ENCODE assay signal across 24 cellular contexts in the genomic region with DNA sequence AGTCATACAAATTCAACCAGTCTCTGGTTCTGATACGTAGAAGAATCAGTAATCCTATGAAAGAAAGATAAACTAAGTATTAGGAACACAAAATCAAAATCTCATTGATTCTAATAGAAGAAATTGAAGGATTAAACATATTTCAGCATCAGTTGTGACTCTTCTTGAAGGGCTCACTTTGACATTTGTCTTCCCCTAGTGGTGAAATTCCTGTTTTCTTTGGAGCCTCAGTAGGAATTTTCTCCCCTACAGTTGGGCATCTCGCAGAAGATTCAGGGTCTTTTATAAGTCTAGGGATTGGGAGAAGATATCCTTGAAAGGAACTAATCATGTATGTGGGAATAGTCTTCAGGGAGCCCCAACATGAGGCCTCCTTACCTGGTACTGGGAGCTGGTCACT. TPM values are rescaled to one million over a fixed set of nuclear protein-coding genes. Genes with fewer than 3 reads are reported as not detected.
A peak's percentile ranks its signal among the peaks of the same experiment; 100 is the strongest.
DNase-seq lines count a peak whose midpoint lies in the region; ATAC-seq, FAIRE-seq and TF ChIP-seq lines count a peak whose summit lies in the region.
"Had no signal": no experiment of that assay in that cellular context is flagged by ENCODE, and none has a peak within 500 bp of the region (broad histone marks: within the 10 kb centered on the region; RNA-seq: fewer than 3 reads in every experiment).

No MANE protein-coding gene starts in this region.

- no peak for TF ChIP-seq RAD21 in HepG2 (CRISPR knock-in tag; IDR thresholded peaks at IDR 0.05)

- no peak for TF ChIP-seq POLR2A in HepG2 (IDR thresholded peaks at IDR 0.05; ENCODE audit: insufficient read depth in 1 of 2, low read depth in 2 of 2, low read length in 2 of 2)

- no peak overlapping the region for H2AFZ ChIP-seq in HepG2 (ENCODE audit: low read length)

- ATAC-seq in HepG2: peak; percentile 46; the same call in 1 of the 3 replicates
- ATAC-seq in HG02970 (IDR thresholded peaks at IDR 0.05; ENCODE audit: low FRiP score, unreplicated experiment): no peak
- no peak for ATAC-seq in HG02610 (IDR thresholded peaks at IDR 0.05; ENCODE audit: unreplicated experiment)
- ATAC-seq: left lobe of liver, sciatic nerve had no signal

- H3K27me3 ChIP-seq in H7 (ENCODE audit: control insufficient read depth, insufficient read depth, low read length): no peaks in the 10 kb centered on the region
- H3K27me3 ChIP-seq in HepG2 (ENCODE audit: control insufficient read depth in 1 of 2, insufficient read depth in 2 of 2, low read length in 2 of 2): peaks cover 0 to 5% of the 10 kb centered on the region in 2 experiments; a peak in 1 of 5 replicates
- H3K27me3 ChIP-seq: breast epithelium had no signal

- peaks cover 12% of the 10 kb centered on the region for H3K9me3 Mint-ChIP-seq in chondrocyte (ENCODE audit: low read depth)

- POLR2A ChIA-PET in HepG2 (lab: Yijun Ruan, JAX): no interaction called here

- H3K4me2 ChIP-seq in HepG2 (ENCODE audit: low read depth, low read length): no peak overlapping the region

- DNase-seq in H7 (peak; percentile 29), chondrocyte (ENCODE audit: low spot score) (no peak), HepG2 (ENCODE audit: low spot score) (no peak), foreskin melanocyte (no peak), NCI-H2029 treated with DMSO at 0.1 percent for 48 hours (lab: John Stamatoyannopoulos, UW) (no peak)
- DNase-seq: activated CD4-positive, alpha-beta memory T cell treated with anti-CD3 and anti-CD28 coated beads for 36 hours; activated naive CD8-positive, alpha-beta T cell treated with anti-CD3 and anti-CD28 coated beads for 36 hours; activated T-cell treated with anti-CD3 and anti-CD28 coated beads, Interleukin-2, amount 50 U/mL, for 1 hour; GDM1; IMR-90; NCI-H1930; NCI-H526; stimulated activated CD4-positive, alpha-beta T cell treated with anti-CD3 and anti-CD28 coated beads, Interleukin-2, amount 100 ng/mL, for 24 hours; T-helper 1 cell had no signal

- no peak overlapping the region for H3K27ac Mint-ChIP-seq in chondrocyte (ENCODE audit: unreplicated experiment)
- H3K27ac Mint-ChIP-seq: activated CD4-positive, alpha-beta memory T cell treated with anti-CD3 and anti-CD28 coated beads for 36 hours; activated naive CD8-positive, alpha-beta T cell treated with anti-CD3 and anti-CD28 coated beads for 36 hours had no signal

- CTCF ChIA-PET in HepG2 (lab: Yijun Ruan, JAX; ENCODE audit: low intra/inter-chr PET ratio, low total read pairs): no interaction called here

- no peaks in the 10 kb centered on the region for H3K9me3 ChIP-seq in HepG2 (ENCODE audit: low read length)

- H3K9ac ChIP-seq in HepG2 (ENCODE audit: insufficient read depth, low read depth, low read length): no peak overlapping the region

- H3K27me3 Mint-ChIP-seq in chondrocyte (ENCODE audit: low read depth): peaks cover 9% of the 10 kb centered on the region
- H3K27me3 Mint-ChIP-seq: activated naive CD8-positive, alpha-beta T cell treated with anti-CD3 and anti-CD28 coated beads for 36 hours had no signal

- H3K79me2 ChIP-seq in HepG2 (ENCODE audit: insufficient read depth, low read length): no peaks in the 10 kb centered on the region

- no peak overlapping the region for H3K27ac ChIP-seq in 22Rv1
- H3K27ac ChIP-seq in HepG2 (ENCODE audit: extremely low read length, insufficient read depth, low read length): no peak overlapping the region
- H3K27ac ChIP-seq: breast epithelium had no signal

- in situ Hi-C loops in HepG2 (cut with HindIII; ENCODE audit: extremely low pct_ligation_motif_present, low pct_unique_long_range_greater_than_20kb): no loop called here

- WGBS in HepG2 (ENCODE audit: low lambda C conversion rate): 11% methylated on average over 2 of the region's 2 CpGs

- H3K4me1 Mint-ChIP-seq in chondrocyte (ENCODE audit: low read depth): no peaks in the 10 kb centered on the region
- H3K4me1 Mint-ChIP-seq: activated naive CD8-positive, alpha-beta T cell treated with anti-CD3 and anti-CD28 coated beads for 36 hours had no signal

- no peak overlapping the region for H3K4me3 ChIP-seq in H7 (ENCODE audit: insufficient read depth, low read depth, low read length)
- no peak overlapping the region for H3K4me3 ChIP-seq in HepG2 (replicated peaks in 1 of 3; ENCODE audit: insufficient read depth in 1 of 3, low read depth in 2 of 3, low read length in 3 of 3)
- H3K4me3 ChIP-seq: breast epithelium had no signal

- no peaks in the 10 kb centered on the region for H4K20me1 ChIP-seq in HepG2 (ENCODE audit: insufficient read depth, low read length)

- H3K36me3 ChIP-seq in H7 (replicated peaks; ENCODE audit: control insufficient read depth, insufficient read depth, low read length) (no peaks in the 10 kb centered on the region), HepG2 (replicated peaks in 1 of 2; ENCODE audit: control insufficient read depth in 1 of 2, insufficient read depth in 2 of 2, low read length in 2 of 2) (no peaks in the 10 kb centered on the region)
- H3K36me3 ChIP-seq: breast epithelium had no signal

- BruUV-seq in HepG2 (replicated peaks; lab: Mats Ljungman, UMichigan): no TSS peak

- FAIRE-seq in HepG2 (lab: Jason Lieb, UNC): no peak
- FAIRE-seq: GM12891 had no signal

- intact Hi-C loops in HepG2 (cut with micrococcal nuclease; ENCODE audit: unreplicated experiment): loop anchor here (1.0 kb wide), 1 partner anchor 47 kb away; no protein-coding TSS in a partner anchor

- no peak for TF ChIP-seq EP300 in HepG2 (IDR thresholded peaks at IDR 0.05; ENCODE audit: low read depth in 2 of 2, low read length in 2 of 2)
- no peak for TF ChIP-seq EP300 in HepG2 (CRISPR knock-in tag; IDR thresholded peaks at IDR 0.05; ENCODE audit: borderline replicate concordance)

- TF ChIP-seq CTCF in 22Rv1 (IDR thresholded peaks at IDR 0.05) (peak; percentile 17; the same call in 1 of the 2 replicates), chondrocyte (IDR thresholded peaks at IDR 0.05) (peak; percentile 47), HepG2 (CRISPR knock-in tag; IDR thresholded peaks at IDR 0.05) (peak; percentile 27; the same call in 1 of the 2 replicates)

- H3K4me3 Mint-ChIP-seq in chondrocyte (ENCODE audit: unreplicated experiment): no peak overlapping the region
- H3K4me3 Mint-ChIP-seq: activated CD4-positive, alpha-beta memory T cell treated with anti-CD3 and anti-CD28 coated beads for 36 hours; activated naive CD8-positive, alpha-beta T cell treated with anti-CD3 and anti-CD28 coated beads for 36 hours had no signal

- H3K36me3 Mint-ChIP-seq in chondrocyte (ENCODE audit: low read depth): no peaks in the 10 kb centered on the region
- H3K36me3 Mint-ChIP-seq: activated CD4-positive, alpha-beta memory T cell treated with anti-CD3 and anti-CD28 coated beads for 36 hours; activated naive CD8-positive, alpha-beta T cell treated with anti-CD3 and anti-CD28 coated beads for 36 hours had no signal

- peaks cover under 1% of the 10 kb centered on the region for H3K4me1 ChIP-seq in HepG2 (ENCODE audit: insufficient read depth, low read length)
- H3K4me1 ChIP-seq: breast epithelium had no signal

RNA-seq across cellular contexts. Expression of gene CRYGB, which starts 2.8 kb away (rescaled TPM):
- total RNA-seq in H7 (2014; rRNA removed; shearing (Covaris generic)): 0.94 TPM in 1 of 2 replicates, not detected in the other
- total RNA-seq in chondrocyte: not detected in 3 replicates
- total RNA-seq in HepG2 (2016; rRNA removed; fragmentation: Illumina TruSeq; extraction: Trizol): not detected in 2 replicates
- not detected in 2 replicates for total RNA-seq in HepG2 (2016; cell fraction: cytosol; rRNA removed; fragmentation: Illumina TruSeq; extraction: Trizol; ENCODE audit: low read depth)
- total RNA-seq in HepG2 (2016; cell fraction: insoluble cytoplasmic fraction; rRNA removed; fragmentation: Illumina TruSeq; extraction: Trizol): not detected in 2 replicates
- not detected in 2 replicates for total RNA-seq in HepG2 (2016; cell fraction: membrane; rRNA removed; fragmentation: Illumina TruSeq; extraction: Trizol)
- total RNA-seq in HepG2 (2016; cell fraction: nucleus; rRNA removed; fragmentation: Illumina TruSeq; extraction: Trizol): not detected in 2 replicates
- polyA plus RNA-seq in HepG2 (2011; rRNA removed): not detected in 2 replicates
- not detected in 2 replicates for polyA plus RNA-seq in HepG2 (2011; cell fraction: cytosol; rRNA removed)
- polyA plus RNA-seq in HepG2 (2011; cell fraction: nucleus; rRNA removed): not detected in 2 replicates
- not detected in 2 replicates for polyA plus RNA-seq in HepG2 (2012)
- polyA plus RNA-seq in HepG2 (2016; cell fraction: cytosol; fragmentation: Illumina TruSeq; extraction: Trizol; ENCODE audit: low read depth): not detected in 2 replicates
- polyA plus RNA-seq in HepG2 (2016; cell fraction: insoluble cytoplasmic fraction; fragmentation: Illumina TruSeq; extraction: Trizol; ENCODE audit: low read depth): not detected in 2 replicates
- not detected in 2 replicates for polyA plus RNA-seq in HepG2 (2016; cell fraction: membrane; fragmentation: Illumina TruSeq; extraction: Trizol; ENCODE audit: low read depth)
- polyA plus RNA-seq in HepG2 (2016; cell fraction: nucleus; fragmentation: Illumina TruSeq; extraction: Trizol; ENCODE audit: insufficient read depth, low read depth): not detected in 2 replicates
- polyA minus RNA-seq in HepG2 (2011; rRNA and poly(A)+ RNA removed; ENCODE audit: low replicate concordance): not detected in 2 replicates
- not detected in 2 replicates for polyA minus RNA-seq in HepG2 (2011; cell fraction: cytosol; rRNA and poly(A)+ RNA removed)
- not detected in 2 replicates for polyA minus RNA-seq in HepG2 (2011; cell fraction: nucleus; rRNA and poly(A)+ RNA removed)
- total RNA-seq: activated CD4-positive, alpha-beta memory T cell treated with anti-CD3 and anti-CD28 coated beads for 36 hours; activated naive CD8-positive, alpha-beta T cell treated with anti-CD3 and anti-CD28 coated beads for 36 hours; breast epithelium; fibroblast of lung; IMR-90; left lobe of liver; mononuclear cell; sciatic nerve; urinary bladder had no signal
- polyA plus RNA-seq: fibroblast of lung, IMR-90, urinary bladder had no signal

RNA-seq across cellular contexts. Expression of gene CRYGA, which starts 14.6 kb away (rescaled TPM):
- not detected in 2 replicates for total RNA-seq in H7 (2014; rRNA removed; shearing (Covaris generic))
- not detected in 3 replicates for total RNA-seq in chondrocyte
- total RNA-seq in HepG2 (2016; rRNA removed; fragmentation: Illumina TruSeq; extraction: Trizol): not detected in 2 replicates
- total RNA-seq in HepG2 (2016; cell fraction: cytosol; rRNA removed; fragmentation: Illumina TruSeq; extraction: Trizol; ENCODE audit: low read depth): not detected in 2 replicates
- not detected in 2 replicates for total RNA-seq in HepG2 (2016; cell fraction: insoluble cytoplasmic fraction; rRNA removed; fragmentation: Illumina TruSeq; extraction: Trizol)
- total RNA-seq in HepG2 (2016; cell fraction: membrane; rRNA removed; fragmentation: Illumina TruSeq; extraction: Trizol): not detected in 2 replicates
- not detected in 2 replicates for total RNA-seq in HepG2 (2016; cell fraction: nucleus; rRNA removed; fragmentation: Illumina TruSeq; extraction: Trizol)
- polyA plus RNA-seq in HepG2 (2011; rRNA removed): not detected in 2 replicates
- not detected in 2 replicates for polyA plus RNA-seq in HepG2 (2011; cell fraction: cytosol; rRNA removed)
- not detected in 2 replicates for polyA plus RNA-seq in HepG2 (2011; cell fraction: nucleus; rRNA removed)
- not detected in 2 replicates for polyA plus RNA-seq in HepG2 (2012)
- polyA plus RNA-seq in HepG2 (2016; cell fraction: cytosol; fragmentation: Illumina TruSeq; extraction: Trizol; ENCODE audit: low read depth): not detected in 2 replicates
- polyA plus RNA-seq in HepG2 (2016; cell fraction: insoluble cytoplasmic fraction; fragmentation: Illumina TruSeq; extraction: Trizol; ENCODE audit: low read depth): not detected in 2 replicates
- polyA plus RNA-seq in HepG2 (2016; cell fraction: membrane; fragmentation: Illumina TruSeq; extraction: Trizol; ENCODE audit: low read depth): not detected in 2 replicates
- polyA plus RNA-seq in HepG2 (2016; cell fraction: nucleus; fragmentation: Illumina TruSeq; extraction: Trizol; ENCODE audit: insufficient read depth, low read depth): not detected in 2 replicates
- not detected in 2 replicates for polyA minus RNA-seq in HepG2 (2011; rRNA and poly(A)+ RNA removed; ENCODE audit: low replicate concordance)
- polyA minus RNA-seq in HepG2 (2011; cell fraction: cytosol; rRNA and poly(A)+ RNA removed): not detected in 2 replicates
- polyA minus RNA-seq in HepG2 (2011; cell fraction: nucleus; rRNA and poly(A)+ RNA removed): not detected in 2 replicates
- total RNA-seq: activated CD4-positive, alpha-beta memory T cell treated with anti-CD3 and anti-CD28 coated beads for 36 hours; activated naive CD8-positive, alpha-beta T cell treated with anti-CD3 and anti-CD28 coated beads for 36 hours; breast epithelium; fibroblast of lung; IMR-90; left lobe of liver; mononuclear cell; sciatic nerve; urinary bladder had no signal
- polyA plus RNA-seq: fibroblast of lung, IMR-90, urinary bladder had no signal

RNA-seq across cellular contexts. Expression of gene CRYGC, which starts 19.2 kb away (rescaled TPM):
- total RNA-seq in H7 (2014; rRNA removed; shearing (Covaris generic)): not detected in 2 replicates
- total RNA-seq in chondrocyte (not detected in 3 replicates), HepG2 (2016; rRNA removed; fragmentation: Illumina TruSeq; extraction: Trizol) (0.27 TPM in 1 of 2 replicates, not detected in the other)
- total RNA-seq in HepG2 (2016; cell fraction: cytosol; rRNA removed; fragmentation: Illumina TruSeq; extraction: Trizol; ENCODE audit: low read depth): 0.44 TPM in 1 of 2 replicates, not detected in the other
- 0.35 TPM in 1 of 2 replicates, not detected in the other for total RNA-seq in HepG2 (2016; cell fraction: insoluble cytoplasmic fraction; rRNA removed; fragmentation: Illumina TruSeq; extraction: Trizol)
- 0.45 and 0.96 TPM in 2 replicates for total RNA-seq in HepG2 (2016; cell fraction: membrane; rRNA removed; fragmentation: Illumina TruSeq; extraction: Trizol)
- not detected in 2 replicates for total RNA-seq in HepG2 (2016; cell fraction: nucleus; rRNA removed; fragmentation: Illumina TruSeq; extraction: Trizol)
- 0.20 and 0.21 TPM in 2 replicates for polyA plus RNA-seq in HepG2 (2011; rRNA removed)
- not detected in 2 replicates for polyA plus RNA-seq in HepG2 (2011; cell fraction: cytosol; rRNA removed)
- not detected in 2 replicates for polyA plus RNA-seq in HepG2 (2011; cell fraction: nucleus; rRNA removed)
- not detected in 2 replicates for polyA plus RNA-seq in HepG2 (2012)
- 0.24 TPM in 1 of 2 replicates, not detected in the other for polyA plus RNA-seq in HepG2 (2016; cell fraction: cytosol; fragmentation: Illumina TruSeq; extraction: Trizol; ENCODE audit: low read depth)
- not detected in 2 replicates for polyA plus RNA-seq in HepG2 (2016; cell fraction: insoluble cytoplasmic fraction; fragmentation: Illumina TruSeq; extraction: Trizol; ENCODE audit: low read depth)
- 0.58 and 0.71 TPM in 2 replicates for polyA plus RNA-seq in HepG2 (2016; cell fraction: membrane; fragmentation: Illumina TruSeq; extraction: Trizol; ENCODE audit: low read depth)
- polyA plus RNA-seq in HepG2 (2016; cell fraction: nucleus; fragmentation: Illumina TruSeq; extraction: Trizol; ENCODE audit: insufficient read depth, low read depth): not detected in 2 replicates
- polyA minus RNA-seq in HepG2 (2011; rRNA and poly(A)+ RNA removed; ENCODE audit: low replicate concordance): not detected in 2 replicates
- not detected in 2 replicates for polyA minus RNA-seq in HepG2 (2011; cell fraction: cytosol; rRNA and poly(A)+ RNA removed)
- polyA minus RNA-seq in HepG2 (2011; cell fraction: nucleus; rRNA and poly(A)+ RNA removed): not detected in 2 replicates
- total RNA-seq: activated CD4-positive, alpha-beta memory T cell treated with anti-CD3 and anti-CD28 coated beads for 36 hours; activated naive CD8-positive, alpha-beta T cell treated with anti-CD3 and anti-CD28 coated beads for 36 hours; breast epithelium; fibroblast of lung; IMR-90; left lobe of liver; mononuclear cell; sciatic nerve; urinary bladder had no signal
- polyA plus RNA-seq: fibroblast of lung, IMR-90, urinary bladder had no signal

RNA-seq across cellular contexts. Expression of gene CRYGD, which starts 24.5 kb away (rescaled TPM):
- total RNA-seq in H7 (2014; rRNA removed; shearing (Covaris generic)): 5.2 and 5.5 TPM in 2 replicates
- total RNA-seq in chondrocyte (not detected in 3 replicates), HepG2 (2016; rRNA removed; fragmentation: Illumina TruSeq; extraction: Trizol) (not detected in 2 replicates)
- not detected in 2 replicates for total RNA-seq in HepG2 (2016; cell fraction: cytosol; rRNA removed; fragmentation: Illumina TruSeq; extraction: Trizol; ENCODE audit: low read depth)
- total RNA-seq in HepG2 (2016; cell fraction: insoluble cytoplasmic fraction; rRNA removed; fragmentation: Illumina TruSeq; extraction: Trizol): not detected in 2 replicates
- not detected in 2 replicates for total RNA-seq in HepG2 (2016; cell fraction: membrane; rRNA removed; fragmentation: Illumina TruSeq; extraction: Trizol)
- not detected in 2 replicates for total RNA-seq in HepG2 (2016; cell fraction: nucleus; rRNA removed; fragmentation: Illumina TruSeq; extraction: Trizol)
- not detected in 2 replicates for polyA plus RNA-seq in HepG2 (2011; rRNA removed)
- not detected in 2 replicates for polyA plus RNA-seq in HepG2 (2011; cell fraction: cytosol; rRNA removed)
- not detected in 2 replicates for polyA plus RNA-seq in HepG2 (2011; cell fraction: nucleus; rRNA removed)
- polyA plus RNA-seq in HepG2 (2012): not detected in 2 replicates
- polyA plus RNA-seq in HepG2 (2016; cell fraction: cytosol; fragmentation: Illumina TruSeq; extraction: Trizol; ENCODE audit: low read depth): not detected in 2 replicates
- polyA plus RNA-seq in HepG2 (2016; cell fraction: insoluble cytoplasmic fraction; fragmentation: Illumina TruSeq; extraction: Trizol; ENCODE audit: low read depth): not detected in 2 replicates
- not detected in 2 replicates for polyA plus RNA-seq in HepG2 (2016; cell fraction: membrane; fragmentation: Illumina TruSeq; extraction: Trizol; ENCODE audit: low read depth)
- polyA plus RNA-seq in HepG2 (2016; cell fraction: nucleus; fragmentation: Illumina TruSeq; extraction: Trizol; ENCODE audit: insufficient read depth, low read depth): not detected in 2 replicates
- polyA minus RNA-seq in HepG2 (2011; rRNA and poly(A)+ RNA removed; ENCODE audit: low replicate concordance): not detected in 2 replicates
- polyA minus RNA-seq in HepG2 (2011; cell fraction: cytosol; rRNA and poly(A)+ RNA removed): not detected in 2 replicates
- not detected in 2 replicates for polyA minus RNA-seq in HepG2 (2011; cell fraction: nucleus; rRNA and poly(A)+ RNA removed)
- total RNA-seq: activated CD4-positive, alpha-beta memory T cell treated with anti-CD3 and anti-CD28 coated beads for 36 hours; activated naive CD8-positive, alpha-beta T cell treated with anti-CD3 and anti-CD28 coated beads for 36 hours; breast epithelium; fibroblast of lung; IMR-90; left lobe of liver; mononuclear cell; sciatic nerve had no signal
- polyA plus RNA-seq: fibroblast of lung, IMR-90, urinary bladder had no signal

RNA-seq across cellular contexts. Expression of gene C2orf80, which starts 41.0 kb away (rescaled TPM):
- total RNA-seq in H7 (2014; rRNA removed; shearing (Covaris generic)): 0.76 TPM in 1 of 2 replicates, not detected in the other
- not detected in 3 replicates for total RNA-seq in chondrocyte
- not detected in 2 replicates for total RNA-seq in HepG2 (2016; rRNA removed; fragmentation: Illumina TruSeq; extraction: Trizol)
- not detected in 2 replicates for total RNA-seq in HepG2 (2016; cell fraction: cytosol; rRNA removed; fragmentation: Illumina TruSeq; extraction: Trizol; ENCODE audit: low read depth)
- not detected in 2 replicates for total RNA-seq in HepG2 (2016; cell fraction: insoluble cytoplasmic fraction; rRNA removed; fragmentation: Illumina TruSeq; extraction: Trizol)
- not detected in 2 replicates for total RNA-seq in HepG2 (2016; cell fraction: membrane; rRNA removed; fragmentation: Illumina TruSeq; extraction: Trizol)
- total RNA-seq in HepG2 (2016; cell fraction: nucleus; rRNA removed; fragmentation: Illumina TruSeq; extraction: Trizol): not detected in 2 replicates
- not detected in 2 replicates for polyA plus RNA-seq in HepG2 (2011; rRNA removed)
- not detected in 2 replicates for polyA plus RNA-seq in HepG2 (2011; cell fraction: cytosol; rRNA removed)
- not detected in 2 replicates for polyA plus RNA-seq in HepG2 (2011; cell fraction: nucleus; rRNA removed)
- polyA plus RNA-seq in HepG2 (2012): not detected in 2 replicates
- polyA plus RNA-seq in HepG2 (2016; cell fraction: cytosol; fragmentation: Illumina TruSeq; extraction: Trizol; ENCODE audit: low read depth): not detected in 2 replicates
- polyA plus RNA-seq in HepG2 (2016; cell fraction: insoluble cytoplasmic fraction; fragmentation: Illumina TruSeq; extraction: Trizol; ENCODE audit: low read depth): not detected in 2 replicates
- polyA plus RNA-seq in HepG2 (2016; cell fraction: membrane; fragmentation: Illumina TruSeq; extraction: Trizol; ENCODE audit: low read depth): not detected in 2 replicates
- polyA plus RNA-seq in HepG2 (2016; cell fraction: nucleus; fragmentation: Illumina TruSeq; extraction: Trizol; ENCODE audit: insufficient read depth, low read depth): not detected in 2 replicates
- polyA minus RNA-seq in HepG2 (2011; rRNA and poly(A)+ RNA removed; ENCODE audit: low replicate concordance): not detected in 2 replicates
- not detected in 2 replicates for polyA minus RNA-seq in HepG2 (2011; cell fraction: cytosol; rRNA and poly(A)+ RNA removed)
- polyA minus RNA-seq in HepG2 (2011; cell fraction: nucleus; rRNA and poly(A)+ RNA removed): not detected in 2 replicates
- total RNA-seq: activated CD4-positive, alpha-beta memory T cell treated with anti-CD3 and anti-CD28 coated beads for 36 hours; activated naive CD8-positive, alpha-beta T cell treated with anti-CD3 and anti-CD28 coated beads for 36 hours; breast epithelium; fibroblast of lung; IMR-90; left lobe of liver; mononuclear cell; sciatic nerve had no signal
- polyA plus RNA-seq: fibroblast of lung, IMR-90, urinary bladder had no signal
